ENCODE assay signal across 8 cellular contexts in the genomic region with DNA sequence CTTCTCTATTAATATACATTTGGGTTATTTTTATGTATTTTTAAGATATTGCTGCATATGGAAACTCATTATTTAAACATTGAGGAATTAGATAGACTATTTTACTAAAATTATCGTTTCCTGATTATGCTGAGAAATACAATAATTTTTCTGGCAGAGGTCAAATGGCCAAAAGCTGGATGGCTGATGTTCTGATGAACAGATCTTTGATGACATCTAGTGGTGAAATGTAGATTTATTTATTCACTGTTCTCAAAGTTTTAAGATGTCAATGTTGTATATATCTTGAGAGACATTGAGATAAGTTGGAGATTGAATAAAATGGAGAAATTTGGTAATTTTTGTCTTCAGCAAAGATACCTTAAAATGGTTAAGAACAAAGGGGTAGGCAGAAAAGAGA.
A peak's percentile ranks its signal among the peaks of the same experiment; 100 is the strongest.
DNase-seq lines count a peak whose midpoint lies in the region; ATAC-seq and TF ChIP-seq lines count a peak whose summit lies in the region.

No MANE protein-coding gene starts in this region.

- no peaks in the 10 kb centered on the region for H3K36me3 ChIP-seq in neural cell (ENCODE audit: insufficient read depth, low read length)

- ATAC-seq in HG02642 (IDR thresholded peaks at IDR 0.05; ENCODE audit: poor library complexity, unreplicated experiment) = no peak

- H2AFZ ChIP-seq in neural cell (ENCODE audit: low read depth, low read length) = no peak overlapping the region

- POLR2A ChIA-PET in HEK293T (lab: Yijun Ruan, JAX) = no interaction called here

- no peaks in the 10 kb centered on the region for H3K9me2 ChIP-seq in neural cell (ENCODE audit: insufficient read depth, low read length)

- TF ChIP-seq EP300 in neural cell (conservative IDR thresholded peaks at IDR 0.05; ENCODE audit: poor library complexity, severe bottlenecking) = no peak

- H3K4me3 ChIP-seq in neural cell (ENCODE audit: low read length) = no peak overlapping the region

- H3K27me3 ChIP-seq in neural cell (ENCODE audit: insufficient read depth, low read depth, low read length) = no peaks in the 10 kb centered on the region

- TF ChIP-seq CTCF in neural cell (IDR thresholded peaks at IDR 0.05; ENCODE audit: poor library complexity, severe bottlenecking) = peak; percentile 79

- peak; percentile 42 for DNase-seq in ELR (ENCODE audit: low read depth)
- peak; percentile 9 for DNase-seq in HEK293T (ENCODE audit: extremely low spot score)
- peak; percentile 63 for DNase-seq in NCI-H69 (lab: John Stamatoyannopoulos, UW)
- DNase-seq in dermis blood vessel endothelial cell = peak; percentile 52
- DNase-seq in islet precursor cell = no peak
- DNase-seq in effector CD8-positive, alpha-beta T cell (lab: John Stamatoyannopoulos, UW) = no peak

- no peaks in the 10 kb centered on the region for H3F3A ChIP-seq in neural cell (ENCODE audit: insufficient read depth, low read length, poor library complexity, severe bottlenecking)

- H3K9ac ChIP-seq in neural cell (ENCODE audit: low read length) = no peak overlapping the region

- H3K79me2 ChIP-seq in neural cell (replicated peaks; ENCODE audit: insufficient read depth, low read length) = no peaks in the 10 kb centered on the region

- H3K9me3 ChIP-seq in neural cell (ENCODE audit: low read length) = no peaks in the 10 kb centered on the region

- CTCF ChIA-PET in HEK293T (lab: Yijun Ruan, JAX) = interaction anchor here (1.5 kb wide), 1 partner anchor 311 kb away, joined by 3 read pairs; no protein-coding TSS in a partner anchor

- H3K4me2 ChIP-seq in neural cell (ENCODE audit: low read length) = no peak overlapping the region

- TF ChIP-seq RAD21 in neural cell (conservative IDR thresholded peaks at IDR 0.05) = peak; percentile 88

- no peak overlapping the region for H3K27ac ChIP-seq in neural cell (ENCODE audit: low read length)

- no peaks in the 10 kb centered on the region for H4K20me1 ChIP-seq in neural cell (ENCODE audit: insufficient read depth)

TF ChIP-seq in HEK293T, 16 proteins besides CTCF, POLR2A, EP300 and RAD21:
- TF ChIP-seq TARDBP (IDR thresholded peaks at IDR 0.05) = no peak
- TF ChIP-seq CTBP1 (IDR thresholded peaks at IDR 0.05; ENCODE audit: borderline replicate concordance) = no peak
- no peak for TF ChIP-seq SP1 (IDR thresholded peaks at IDR 0.05)
- no peak for TF ChIP-seq LEF1 (IDR thresholded peaks at IDR 0.05; ENCODE audit: borderline replicate concordance)
- no peak for TF ChIP-seq ARNT (IDR thresholded peaks at IDR 0.05)
- TF ChIP-seq, protein P1, sequence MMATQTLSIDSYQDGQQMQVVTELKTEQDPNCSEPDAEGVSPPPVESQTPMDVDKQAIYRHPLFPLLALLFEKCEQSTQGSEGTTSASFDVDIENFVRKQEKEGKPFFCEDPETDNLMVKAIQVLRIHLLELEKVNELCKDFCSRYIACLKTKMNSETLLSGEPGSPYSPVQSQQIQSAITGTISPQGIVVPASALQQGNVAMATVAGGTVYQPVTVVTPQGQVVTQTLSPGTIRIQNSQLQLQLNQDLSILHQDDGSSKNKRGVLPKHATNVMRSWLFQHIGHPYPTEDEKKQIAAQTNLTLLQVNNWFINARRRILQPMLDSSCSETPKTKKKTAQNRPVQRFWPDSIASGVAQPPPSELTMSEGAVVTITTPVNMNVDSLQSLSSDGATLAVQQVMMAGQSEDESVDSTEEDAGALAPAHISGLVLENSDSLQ (IDR thresholded peaks at IDR 0.05) = no peak
- no peak for TF ChIP-seq ZNF384 (IDR thresholded peaks at IDR 0.05)
- no peak for TF ChIP-seq L3MBTL2 (conservative IDR thresholded peaks at IDR 0.05)
- no peak for TF ChIP-seq NFRKB (IDR thresholded peaks at IDR 0.05)
- TF ChIP-seq SUZ12 (IDR thresholded peaks at IDR 0.05) = no peak
- TF ChIP-seq FOXK2 (IDR thresholded peaks at IDR 0.05) = no peak
- no peak for TF ChIP-seq BHLHE40 (IDR thresholded peaks at IDR 0.05; ENCODE audit: borderline replicate concordance)

TF ChIP-seq in neural cell, 6 proteins besides CTCF, POLR2A, EP300 and RAD21:
- TF ChIP-seq, protein P2, sequence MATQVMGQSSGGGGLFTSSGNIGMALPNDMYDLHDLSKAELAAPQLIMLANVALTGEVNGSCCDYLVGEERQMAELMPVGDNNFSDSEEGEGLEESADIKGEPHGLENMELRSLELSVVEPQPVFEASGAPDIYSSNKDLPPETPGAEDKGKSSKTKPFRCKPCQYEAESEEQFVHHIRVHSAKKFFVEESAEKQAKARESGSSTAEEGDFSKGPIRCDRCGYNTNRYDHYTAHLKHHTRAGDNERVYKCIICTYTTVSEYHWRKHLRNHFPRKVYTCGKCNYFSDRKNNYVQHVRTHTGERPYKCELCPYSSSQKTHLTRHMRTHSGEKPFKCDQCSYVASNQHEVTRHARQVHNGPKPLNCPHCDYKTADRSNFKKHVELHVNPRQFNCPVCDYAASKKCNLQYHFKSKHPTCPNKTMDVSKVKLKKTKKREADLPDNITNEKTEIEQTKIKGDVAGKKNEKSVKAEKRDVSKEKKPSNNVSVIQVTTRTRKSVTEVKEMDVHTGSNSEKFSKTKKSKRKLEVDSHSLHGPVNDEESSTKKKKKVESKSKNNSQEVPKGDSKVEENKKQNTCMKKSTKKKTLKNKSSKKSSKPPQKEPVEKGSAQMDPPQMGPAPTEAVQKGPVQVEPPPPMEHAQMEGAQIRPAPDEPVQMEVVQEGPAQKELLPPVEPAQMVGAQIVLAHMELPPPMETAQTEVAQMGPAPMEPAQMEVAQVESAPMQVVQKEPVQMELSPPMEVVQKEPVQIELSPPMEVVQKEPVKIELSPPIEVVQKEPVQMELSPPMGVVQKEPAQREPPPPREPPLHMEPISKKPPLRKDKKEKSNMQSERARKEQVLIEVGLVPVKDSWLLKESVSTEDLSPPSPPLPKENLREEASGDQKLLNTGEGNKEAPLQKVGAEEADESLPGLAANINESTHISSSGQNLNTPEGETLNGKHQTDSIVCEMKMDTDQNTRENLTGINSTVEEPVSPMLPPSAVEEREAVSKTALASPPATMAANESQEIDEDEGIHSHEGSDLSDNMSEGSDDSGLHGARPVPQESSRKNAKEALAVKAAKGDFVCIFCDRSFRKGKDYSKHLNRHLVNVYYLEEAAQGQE (IDR thresholded peaks at IDR 0.05; ENCODE audit: borderline replicate concordance) = no peak
- TF ChIP-seq SMC3 (conservative IDR thresholded peaks at IDR 0.05; ENCODE audit: poor library complexity) = peak; percentile 90
TF ChIP-seq in neural cell: peak in this region for 1.

Comparison
In these comparisons a context has a peak if more than half of its experiments do, and no peak if none do; other contexts are left out.
1. DNase-seq: peak in ELR (single experiment), HEK293T (single experiment), NCI-H69 (single experiment) and dermis blood vessel endothelial cell (single experiment); none in islet precursor cell (single experiment) and effector CD8-positive, alpha-beta T cell (single experiment).